In the genomic region with DNA sequence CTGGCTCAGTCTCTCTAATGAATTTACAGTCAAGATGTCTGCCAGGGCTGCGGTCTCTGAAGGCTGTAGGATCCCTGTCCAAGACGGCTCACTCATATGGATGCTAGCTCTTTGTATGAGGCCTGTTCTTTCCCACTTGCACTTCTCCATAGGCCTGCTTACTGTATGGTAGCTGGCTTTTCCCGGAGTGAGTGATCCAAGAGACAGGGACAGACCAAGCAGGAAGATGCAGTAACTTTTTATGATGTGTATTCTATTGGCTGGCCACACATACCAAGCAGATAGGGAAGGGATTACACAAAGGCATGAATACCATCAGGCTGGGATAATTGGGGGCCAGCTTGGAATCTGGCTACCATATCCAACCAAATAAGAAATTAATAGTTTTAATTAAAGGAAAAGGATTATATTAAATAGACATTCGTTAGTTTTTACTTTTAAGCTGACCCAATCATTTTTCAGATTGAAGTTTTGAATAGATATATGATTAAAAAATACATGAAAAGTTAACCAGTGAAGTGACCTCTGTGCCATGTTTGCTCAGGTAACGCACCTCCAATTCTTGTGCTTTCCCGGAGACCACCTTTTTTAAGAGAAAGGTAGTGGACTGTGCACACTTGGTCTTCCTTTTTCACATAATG, we compare ENCODE assay signal across 12 cellular contexts. TPM values are rescaled to one million over a fixed set of nuclear protein-coding genes. Genes with fewer than 3 reads are reported as not detected.
DNase-seq lines count a peak whose midpoint lies in the region; ATAC-seq, FAIRE-seq and TF ChIP-seq lines count a peak whose summit lies in the region.
"Had no signal": no experiment of that assay in that cellular context is flagged by ENCODE, and none has a peak within 500 bp of the region (broad histone marks: within the 10 kb centered on the region; RNA-seq: fewer than 3 reads in every experiment).

No MANE protein-coding gene starts in this region.

- TF ChIP-seq POLR2A in endothelial cell of umbilical vein (IDR thresholded peaks at IDR 0.05; ENCODE audit: low read depth, low read length) = no peak

- no peak for ATAC-seq in GM21367 (IDR thresholded peaks at IDR 0.05; ENCODE audit: unreplicated experiment)

- H4K20me1 ChIP-seq in endothelial cell of umbilical vein (replicated peaks; ENCODE audit: control insufficient read depth, extremely low read depth, insufficient read depth, low read length) = no peaks in the 10 kb centered on the region

- no peak overlapping the region for H2AFZ ChIP-seq in endothelial cell of umbilical vein (ENCODE audit: low read depth, low read length)

- no peak for DNase-seq in CD14-positive monocyte (ENCODE audit: low spot score)
- DNase-seq in HFFc6 = peak; percentile 34
- no peak for DNase-seq in endothelial cell of umbilical vein (ENCODE audit: low read depth, low spot score)
- no peak for DNase-seq in nephron progenitor cell
- no peak for DNase-seq in KBM-7
- DNase-seq in NCI-H187 (lab: John Stamatoyannopoulos, UW) = no peak
- DNase-seq in OCI-M1 (lab: John Stamatoyannopoulos, UW) = no peak
- DNase-seq: activated naive CD4-positive, alpha-beta T cell treated with anti-CD3 and anti-CD28 coated beads for 36 hours; CD8-positive, alpha-beta memory T cell; tibial artery had no signal

- H3K4me2 ChIP-seq in endothelial cell of umbilical vein (ENCODE audit: insufficient read depth, low read length) = no peak overlapping the region

- BruUV-seq in endothelial cell of umbilical vein (replicated peaks; lab: Mats Ljungman, UMichigan) = no TSS peak

- peak; percentile 58 for FAIRE-seq in endothelial cell of umbilical vein (lab: Jason Lieb, UNC)
- FAIRE-seq: keratinocyte had no signal

- POLR2A ChIA-PET in endothelial cell of umbilical vein (lab: Charles Lee) = no interaction called here

- in situ Hi-C loops in KBM-7 (cut with MboI; ENCODE audit: low pct_unique_long_range_greater_than_20kb, low sequenced_read_pairs) = no loop called here

- no peaks in the 10 kb centered on the region for H3K4me1 ChIP-seq in endothelial cell of umbilical vein (ENCODE audit: control insufficient read depth, extremely low read depth, insufficient read depth, low read length)

- no peaks in the 10 kb centered on the region for H3K27me3 Mint-ChIP-seq in CD14-positive monocyte (ENCODE audit: low read depth in 3 of 3)
- no peaks in the 10 kb centered on the region; the same call in 1 of the 2 replicates for H3K27me3 Mint-ChIP-seq in HFFc6 (ENCODE audit: insufficient read depth)
- no peaks in the 10 kb centered on the region for H3K27me3 Mint-ChIP-seq in nephron progenitor cell (ENCODE audit: low read depth, poor library complexity)
- H3K27me3 Mint-ChIP-seq: CD8-positive, alpha-beta memory T cell had no signal

- H3K27ac Mint-ChIP-seq in CD14-positive monocyte (peak overlapping the region in 4 of 7 donors; percentile 4 to 72 (median 38)), HFFc6 (peak overlapping the region; percentile 81), nephron progenitor cell (peak overlapping the region; percentile 13)
- H3K27ac Mint-ChIP-seq: activated naive CD4-positive, alpha-beta T cell treated with anti-CD3 and anti-CD28 coated beads for 36 hours had no signal

- peaks cover 0 to 1% (median 0%) of the 10 kb centered on the region in 7 donors for H3K9me3 Mint-ChIP-seq in CD14-positive monocyte
- H3K9me3 Mint-ChIP-seq in HFFc6 = no peaks in the 10 kb centered on the region
- H3K9me3 Mint-ChIP-seq in nephron progenitor cell = no peaks in the 10 kb centered on the region
- H3K9me3 Mint-ChIP-seq: activated naive CD4-positive, alpha-beta T cell treated with anti-CD3 and anti-CD28 coated beads for 36 hours; CD8-positive, alpha-beta memory T cell had no signal

- no peak overlapping the region for H3K4me3 ChIP-seq in endothelial cell of umbilical vein (replicated peaks in 1 of 3; ENCODE audit: insufficient read depth in 1 of 3, low read depth in 1 of 3, low read length in 3 of 3)
- H3K4me3 ChIP-seq: tibial artery had no signal

- CTCF ChIA-PET in endothelial cell of umbilical vein (lab: Charles Lee) = interaction anchor here (0.6 to 1.3 kb wide), 4 partner anchors 18 to 145 kb away, joined by 3 to 5 read pairs (median 3); no protein-coding TSS in a partner anchor

- intact Hi-C loops in CD14-positive monocyte (cut with micrococcal nuclease) = no loop called here
- intact Hi-C loops in endothelial cell of umbilical vein (cut with micrococcal nuclease) = no loop called here

- H3K27ac ChIP-seq in endothelial cell of umbilical vein (ENCODE audit: insufficient read depth, low read depth, low read length) = no peak overlapping the region
- H3K27ac ChIP-seq: tibial artery had no signal

- no peaks in the 10 kb centered on the region for H3K9me1 ChIP-seq in endothelial cell of umbilical vein (replicated peaks; ENCODE audit: control insufficient read depth, extremely low read depth, insufficient read depth, low read length)

- no peaks in the 10 kb centered on the region for H3K9me3 ChIP-seq in endothelial cell of umbilical vein (replicated peaks; ENCODE audit: control insufficient read depth, insufficient read depth, low read length)
- H3K9me3 ChIP-seq: tibial artery had no signal

- dilution Hi-C loops in endothelial cell of umbilical vein (cut with MboI; ENCODE audit: extremely low pct_ligation_motif_present, low sequenced_read_pairs) = no loop called here

- H3K4me1 Mint-ChIP-seq in CD14-positive monocyte (peaks cover 8% of the 10 kb centered on the region), HFFc6 (ENCODE audit: low read depth) (peaks cover 12% of the 10 kb centered on the region), nephron progenitor cell (peaks cover 5% of the 10 kb centered on the region)

- H3K79me2 ChIP-seq in endothelial cell of umbilical vein (ENCODE audit: control insufficient read depth, insufficient read depth, low read length) = peaks cover 69% of the 10 kb centered on the region

- peaks cover 0 to 7% of the 10 kb centered on the region in 2 experiments for H3K36me3 ChIP-seq in endothelial cell of umbilical vein (ENCODE audit: control insufficient read depth in 2 of 2, extremely low read depth in 1 of 2, insufficient read depth in 2 of 2, low read length in 2 of 2)

- H3K9ac ChIP-seq in endothelial cell of umbilical vein (replicated peaks; ENCODE audit: extremely low read depth, insufficient read depth, low read length) = no peak overlapping the region

- no peak overlapping the region for H3K4me3 Mint-ChIP-seq in CD14-positive monocyte
- no peak overlapping the region for H3K4me3 Mint-ChIP-seq in HFFc6
- no peak overlapping the region for H3K4me3 Mint-ChIP-seq in nephron progenitor cell
- H3K4me3 Mint-ChIP-seq: activated naive CD4-positive, alpha-beta T cell treated with anti-CD3 and anti-CD28 coated beads for 36 hours had no signal

- TF ChIP-seq CTCF in CD14-positive monocyte (IDR thresholded peaks at IDR 0.05) = no peak
- no peak for TF ChIP-seq CTCF in HFFc6 (IDR thresholded peaks at IDR 0.05)
- TF ChIP-seq CTCF in endothelial cell of umbilical vein (IDR thresholded peaks at IDR 0.05; ENCODE audit: extremely low read depth in 1 of 2, insufficient read depth in 1 of 2, low read depth in 1 of 2, low read length in 2 of 2) = no peak
- TF ChIP-seq CTCF in nephron progenitor cell (IDR thresholded peaks at IDR 0.05) = no peak

- H3K36me3 Mint-ChIP-seq in CD14-positive monocyte (peaks cover 26 to 48% of the 10 kb centered on the region in 2 donors), HFFc6 (ENCODE audit: low read depth) (0 out of 2 replicates have a peak, but pooled peaks cover 6% of the 10 kb centered on the region), nephron progenitor cell (ENCODE audit: low read depth) (peaks cover 45% of the 10 kb centered on the region)

- no peaks in the 10 kb centered on the region for H3K27me3 ChIP-seq in endothelial cell of umbilical vein (ENCODE audit: control insufficient read depth in 2 of 2, insufficient read depth in 2 of 2, low read length in 2 of 2)
- H3K27me3 ChIP-seq: tibial artery had no signal

TF ChIP-seq in endothelial cell of umbilical vein, 7 proteins besides CTCF, POLR2A, EP300 and RAD21:
- TF ChIP-seq GATA2 (IDR thresholded peaks at IDR 0.05; ENCODE audit: insufficient read depth, insufficient read length, low read depth, low read length) (no peak), MAX (IDR thresholded peaks at IDR 0.05; ENCODE audit: insufficient read depth, insufficient read length) (no peak), MYC (IDR thresholded peaks at IDR 0.05; ENCODE audit: low read depth, low read length) (no peak), EZH2 (IDR thresholded peaks at IDR 0.05; ENCODE audit: borderline replicate concordance, low read depth, low read length, severe bottlenecking) (no peak), POLR2AphosphoS5 (IDR thresholded peaks at IDR 0.05; ENCODE audit: insufficient read depth, low read depth, low read length) (no peak), JUN (IDR thresholded peaks at IDR 0.05; ENCODE audit: borderline replicate concordance, insufficient read depth, insufficient read length, low read depth) (no peak), FOS (IDR thresholded peaks at IDR 0.05; ENCODE audit: borderline replicate concordance, insufficient read depth, low read length) (no peak)
TF ChIP-seq in endothelial cell of umbilical vein: peak in this region for 0.

RNA-seq across cellular contexts. Expression of gene NSD1, which starts 20.6 kb away (rescaled TPM):
- polyA plus RNA-seq in CD14-positive monocyte (10 to 100 TPM; 19.0 to 31.9 TPM), endothelial cell of umbilical vein (12.4 and 14.4 TPM in 2 replicates)
- 10 to 100 TPM; 42.6 to 56.4 (median 48.4) TPM for total RNA-seq in HFFc6 (2021; fragmentation: NEBNext Ultra II Directional; extraction: Animal tissue kit (Norgen Biotek cat#: 25700))
- total RNA-seq in endothelial cell of umbilical vein = 76.1 and 90.4 TPM in 2 replicates
- polyA plus RNA-seq in endothelial cell of umbilical vein (2011; cell fraction: cytosol; rRNA removed) = 16.4 and 16.5 TPM in 2 replicates
- polyA plus RNA-seq in endothelial cell of umbilical vein (2011; cell fraction: nucleus; rRNA removed) = 41.0 and 44.1 TPM in 2 replicates
- polyA plus RNA-seq in endothelial cell of umbilical vein (2012) = 23.8 and 31.7 TPM in 2 replicates
- 82.9 and 87.3 TPM in 2 replicates for polyA minus RNA-seq in endothelial cell of umbilical vein
- polyA minus RNA-seq in endothelial cell of umbilical vein (2011; cell fraction: cytosol; rRNA and poly(A)+ RNA removed) = 31.2 TPM
- polyA minus RNA-seq in endothelial cell of umbilical vein (2011; cell fraction: nucleus; rRNA and poly(A)+ RNA removed) = 116 and 130 TPM in 2 replicates

Comparison
In these comparisons a context has a peak if more than half of its experiments do, and no peak if none do; other contexts are left out.
1. H3K27ac Mint-ChIP-seq: peak in every context shown above with its lines; median percentile 81 in HFFc6; 38 in CD14-positive monocyte; 13 in nephron progenitor cell.